ENCODE assay signal across 9 cellular contexts in genomic region chr15:59294574-59294960, GRCh38.
DNase-seq lines count a peak whose midpoint lies in the region; ATAC-seq and TF ChIP-seq lines count a peak whose summit lies in the region.
"Had no signal": no experiment of that assay in that cellular context is flagged by ENCODE, and none has a peak within 500 bp of the region (broad histone marks: within the 10 kb centered on the region; RNA-seq: fewer than 3 reads in every experiment).

No MANE protein-coding gene starts in this region.

- no peak overlapping the region for H3K4me2 ChIP-seq in mesendoderm (ENCODE audit: low read length)

- no peak for TF ChIP-seq CTCF in MCF 10A (IDR thresholded peaks at IDR 0.05; ENCODE audit: unreplicated experiment)
- TF ChIP-seq CTCF in thyroid gland (IDR thresholded peaks at IDR 0.05): no peak

- no peak overlapping the region for H3K27ac ChIP-seq in mesendoderm (ENCODE audit: low read depth, low read length)
- peak overlapping the region in 2 of 3 donors; percentile 69 to 81 for H3K27ac ChIP-seq in thyroid gland

- peaks cover 4% of the 10 kb centered on the region for H3K4me1 ChIP-seq in mesendoderm (ENCODE audit: control insufficient read depth, low read depth, low read length)
- peaks cover 22 to 42% of the 10 kb centered on the region in 2 donors for H3K4me1 ChIP-seq in thyroid gland

- H3K36me3 Mint-ChIP-seq in MCF 10A (ENCODE audit: insufficient read depth, unreplicated experiment): peaks cover 7% of the 10 kb centered on the region
- no peaks in the 10 kb centered on the region for H3K36me3 Mint-ChIP-seq in immature natural killer cell
- no peaks in the 10 kb centered on the region for H3K36me3 Mint-ChIP-seq in natural killer cell treated with Interleukin-12 subunit alpha and Interleukin-12 subunit beta and Interleukin-15 and Interleukin-18, amount 100 ng/mL, for 72 hours

- H3K4ac ChIP-seq in mesendoderm (ENCODE audit: low read depth, low read length): no peak overlapping the region

- H4K5ac ChIP-seq in mesendoderm (ENCODE audit: low read length): no peak overlapping the region

- H3K4me3 Mint-ChIP-seq in MCF 10A (ENCODE audit: unreplicated experiment): peak overlapping the region; percentile 59
- no peak overlapping the region for H3K4me3 Mint-ChIP-seq in immature natural killer cell
- H3K4me3 Mint-ChIP-seq in natural killer cell treated with Interleukin-12 subunit alpha and Interleukin-12 subunit beta and Interleukin-15 and Interleukin-18, amount 100 ng/mL, for 72 hours: no peak overlapping the region

- peaks cover 49% of the 10 kb centered on the region for H3K4me1 Mint-ChIP-seq in MCF 10A (ENCODE audit: insufficient read depth, unreplicated experiment)
- H3K4me1 Mint-ChIP-seq in immature natural killer cell: peaks cover 49 to 50% of the 10 kb centered on the region in 2 donors
- peaks cover 15 to 26% of the 10 kb centered on the region in 2 donors for H3K4me1 Mint-ChIP-seq in natural killer cell treated with Interleukin-12 subunit alpha and Interleukin-12 subunit beta and Interleukin-15 and Interleukin-18, amount 100 ng/mL, for 72 hours (ENCODE audit: low read depth in 2 of 2)

- no peak overlapping the region for H2BK15ac ChIP-seq in mesendoderm (replicated peaks; ENCODE audit: low read depth)

- WGBS in mesendoderm (ENCODE audit: extremely low coverage, insufficient coverage, low lambda C conversion rate): no CpG with 5 or more reads among the region's 2 CpGs
- WGBS in thyroid gland, 2 donors: 83 to 92% methylated on average over 2 of the region's 2 CpGs

- TF ChIP-seq POLR2A in thyroid gland (IDR thresholded peaks at IDR 0.05): no peak

- H3K18ac ChIP-seq in mesendoderm (ENCODE audit: low read length): no peak overlapping the region

- no peak overlapping the region for H4K8ac ChIP-seq in mesendoderm (ENCODE audit: low read depth, low read length)

- H3K27me3 ChIP-seq in mesendoderm (ENCODE audit: insufficient read depth, low read length, poor library complexity) (no peaks in the 10 kb centered on the region), thyroid gland (no peaks in the 10 kb centered on the region)

- no peak overlapping the region for H2AK5ac ChIP-seq in mesendoderm (ENCODE audit: low read length)

- no peaks in the 10 kb centered on the region for H3K36me3 ChIP-seq in mesendoderm (ENCODE audit: control insufficient read depth, insufficient read depth, low read length)
- H3K36me3 ChIP-seq in thyroid gland: no peaks in the 10 kb centered on the region

- intact Hi-C loops in MCF 10A (cut with micrococcal nuclease): no loop called here
- intact Hi-C loops in thyroid gland (cut with DNase I): no loop called here

- H3K56ac ChIP-seq in mesendoderm (ENCODE audit: low read length): no peak overlapping the region

- no peaks in the 10 kb centered on the region for H3K79me1 ChIP-seq in mesendoderm (ENCODE audit: low read length)

- H3K27me3 Mint-ChIP-seq in MCF 10A (ENCODE audit: insufficient read depth, unreplicated experiment): no peaks in the 10 kb centered on the region
- H3K27me3 Mint-ChIP-seq in immature natural killer cell (ENCODE audit: low read depth in 3 of 3): peaks cover 0 to 5% (median 3%) of the 10 kb centered on the region in 3 donors
- no peaks in the 10 kb centered on the region for H3K27me3 Mint-ChIP-seq in natural killer cell treated with Interleukin-12 subunit alpha and Interleukin-12 subunit beta and Interleukin-15 and Interleukin-18, amount 100 ng/mL, for 72 hours

- DNase-seq in M059J (ENCODE audit: low read depth): peak; percentile 97
- DNase-seq in MCF 10A (ENCODE audit: unreplicated experiment): no peak
- DNase-seq in mesendoderm: peak; percentile 45
- DNase-seq in thyroid gland: no peak
- DNase-seq in immature natural killer cell: no peak
- no peak for DNase-seq in natural killer cell treated with Interleukin-12 subunit alpha and Interleukin-12 subunit beta and Interleukin-15 and Interleukin-18, amount 100 ng/mL, for 72 hours (ENCODE audit: low spot score)
- no peak for DNase-seq in T-helper 9 cell
- DNase-seq: NCI-H2081 had no signal

- no peak overlapping the region for H2BK120ac ChIP-seq in mesendoderm (ENCODE audit: low read depth, low read length)

- H3K23ac ChIP-seq in mesendoderm (ENCODE audit: low read length): no peak overlapping the region

- no peak overlapping the region for H2BK5ac ChIP-seq in mesendoderm (ENCODE audit: low read length)

- ATAC-seq in natural killer cell treated with Interleukin-12 subunit alpha and Interleukin-12 subunit beta and Interleukin-15 and Interleukin-18, amount 100 ng/mL, for 72 hours: no peak
- ATAC-seq in GM18870 (IDR thresholded peaks at IDR 0.05; ENCODE audit: unreplicated experiment): no peak

- H3K27ac Mint-ChIP-seq in MCF 10A (ENCODE audit: low read depth, unreplicated experiment): peak overlapping the region; percentile 87
- peak overlapping the region in 1 of 6 donors; percentile 9 for H3K27ac Mint-ChIP-seq in immature natural killer cell
- H3K27ac Mint-ChIP-seq in natural killer cell treated with Interleukin-12 subunit alpha and Interleukin-12 subunit beta and Interleukin-15 and Interleukin-18, amount 100 ng/mL, for 72 hours: no peak overlapping the region

- no peak overlapping the region for H3K9ac ChIP-seq in mesendoderm (ENCODE audit: low read length)

- BruUV-seq in MCF 10A (replicated peaks; lab: Mats Ljungman, UMichigan): no TSS peak

- no peaks in the 10 kb centered on the region for H3K79me2 ChIP-seq in mesendoderm (ENCODE audit: control insufficient read depth, insufficient read depth, low read length)

- H3K4me3 ChIP-seq in mesendoderm (ENCODE audit: low read length) (no peak overlapping the region), thyroid gland (replicated peaks in 1 of 3) (no peak overlapping the region)

- CTCF ChIA-PET in MCF 10A (lab: Yijun Ruan, JAX): interaction anchor here (0.5 to 3.0 kb wide), 5 partner anchors 10 to 367 kb away, joined by 3 to 26 read pairs (median 3); no protein-coding TSS in a partner anchor

- H3K9me3 Mint-ChIP-seq in MCF 10A (ENCODE audit: unreplicated experiment) (no peaks in the 10 kb centered on the region), immature natural killer cell (no peaks in the 10 kb centered on the region)
- no peaks in the 10 kb centered on the region for H3K9me3 Mint-ChIP-seq in natural killer cell treated with Interleukin-12 subunit alpha and Interleukin-12 subunit beta and Interleukin-15 and Interleukin-18, amount 100 ng/mL, for 72 hours

- POLR2A ChIA-PET in MCF 10A (lab: Yijun Ruan, JAX): interaction anchor here (0.8 to 8.4 kb wide), 15 partner anchors 9 to 129 kb away, joined by 3 to 120 read pairs (median 4); partner anchors contain the start of gene MYO1E

- no peaks in the 10 kb centered on the region for H3K9me3 ChIP-seq in thyroid gland

Comparison
In these comparisons a context has a peak if more than half of its experiments do, and no peak if none do; other contexts are left out.
1. DNase-seq: peak in M059J (single experiment) and mesendoderm (single experiment); none in MCF 10A (single experiment), thyroid gland (0 of 2), immature natural killer cell (0 of 3), natural killer cell treated with Interleukin-12 subunit alpha and Interleukin-12 subunit beta and Interleukin-15 and Interleukin-18, amount 100 ng/mL, for 72 hours (single experiment) and T-helper 9 cell (single experiment).